In the genomic region with DNA sequence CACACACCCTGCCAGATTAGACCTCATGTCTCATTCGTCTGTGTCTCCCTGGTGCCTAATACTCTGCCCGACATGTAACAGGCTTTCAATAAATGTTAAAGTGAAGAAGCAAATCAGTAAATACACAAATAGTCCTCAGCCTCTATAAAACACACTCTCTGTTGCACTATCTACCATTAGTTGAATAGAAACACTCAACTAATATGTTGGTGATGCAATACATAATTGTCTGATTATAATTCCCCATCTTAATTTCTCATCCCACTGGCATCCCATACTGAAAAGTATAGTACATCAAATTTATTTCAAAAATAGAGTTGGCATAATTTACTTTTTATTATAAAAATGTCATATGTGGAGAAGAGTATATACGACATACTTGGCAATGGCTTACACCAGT, we compare ENCODE assay signal across 29 cellular contexts.
"Had no signal": no experiment of that assay in that cellular context is flagged by ENCODE, and none has a peak within 500 bp of the region (broad histone marks: within the 10 kb centered on the region; RNA-seq: fewer than 3 reads in every experiment).

No MANE protein-coding gene starts in this region.

- H3K4me1 ChIP-seq: colonic mucosa, esophagus muscularis mucosa, esophagus squamous epithelium, foreskin keratinocyte, gastrocnemius medialis, gastroesophageal sphincter, heart left ventricle, heart right ventricle had no signal

- ATAC-seq: effector memory CD8-positive, alpha-beta T cell; esophagus mucosa; foreskin keratinocyte; gastrocnemius medialis; gastroesophageal sphincter; heart left ventricle; heart right ventricle had no signal

- H3K79me2 ChIP-seq: hepatocyte had no signal

- DNase-seq: colonic mucosa; cortex of kidney; dermis blood vessel endothelial cell; dorsolateral prefrontal cortex; effector CD4-positive, alpha-beta T cell; effector CD8-positive, alpha-beta T cell; effector memory CD4-positive, alpha-beta T cell; effector memory CD8-positive, alpha-beta T cell; endodermal cell; erythroblast; esophagus squamous epithelium; foreskin fibroblast; foreskin keratinocyte; foreskin melanocyte; gastrocnemius medialis; glutamatergic neuron; head of caudate nucleus; heart left ventricle; heart right ventricle had no signal

- H3K4me2 ChIP-seq: hepatocyte had no signal

- H3K9me3 ChIP-seq: colonic mucosa, esophagus muscularis mucosa, esophagus squamous epithelium, gastrocnemius medialis, gastroesophageal sphincter had no signal

- H3K27ac ChIP-seq: colonic mucosa, coronary artery, dorsolateral prefrontal cortex, epithelial cell of prostate, esophagus muscularis mucosa, esophagus squamous epithelium, foreskin keratinocyte, gastrocnemius medialis, gastroesophageal sphincter, heart left ventricle, heart right ventricle, hepatocyte had no signal

- H3K36me3 ChIP-seq: colonic mucosa, esophagus muscularis mucosa, esophagus squamous epithelium, gastrocnemius medialis, gastroesophageal sphincter, heart left ventricle, heart right ventricle had no signal

- H3K27me3 ChIP-seq: colonic mucosa, dorsolateral prefrontal cortex, esophagus muscularis mucosa, esophagus squamous epithelium, foreskin keratinocyte, gastrocnemius medialis, gastroesophageal sphincter, heart left ventricle, heart right ventricle, hepatocyte had no signal

- H2AFZ ChIP-seq: hepatocyte had no signal

- H3K4me3 ChIP-seq: colonic mucosa, coronary artery, dorsolateral prefrontal cortex, esophagus muscularis mucosa, esophagus squamous epithelium, gastrocnemius medialis, gastroesophageal sphincter, heart left ventricle, heart right ventricle, hepatocyte had no signal

- FAIRE-seq: colon, endometrium, endothelial cell of umbilical vein, frontal cortex had no signal
